In the genomic region with DNA sequence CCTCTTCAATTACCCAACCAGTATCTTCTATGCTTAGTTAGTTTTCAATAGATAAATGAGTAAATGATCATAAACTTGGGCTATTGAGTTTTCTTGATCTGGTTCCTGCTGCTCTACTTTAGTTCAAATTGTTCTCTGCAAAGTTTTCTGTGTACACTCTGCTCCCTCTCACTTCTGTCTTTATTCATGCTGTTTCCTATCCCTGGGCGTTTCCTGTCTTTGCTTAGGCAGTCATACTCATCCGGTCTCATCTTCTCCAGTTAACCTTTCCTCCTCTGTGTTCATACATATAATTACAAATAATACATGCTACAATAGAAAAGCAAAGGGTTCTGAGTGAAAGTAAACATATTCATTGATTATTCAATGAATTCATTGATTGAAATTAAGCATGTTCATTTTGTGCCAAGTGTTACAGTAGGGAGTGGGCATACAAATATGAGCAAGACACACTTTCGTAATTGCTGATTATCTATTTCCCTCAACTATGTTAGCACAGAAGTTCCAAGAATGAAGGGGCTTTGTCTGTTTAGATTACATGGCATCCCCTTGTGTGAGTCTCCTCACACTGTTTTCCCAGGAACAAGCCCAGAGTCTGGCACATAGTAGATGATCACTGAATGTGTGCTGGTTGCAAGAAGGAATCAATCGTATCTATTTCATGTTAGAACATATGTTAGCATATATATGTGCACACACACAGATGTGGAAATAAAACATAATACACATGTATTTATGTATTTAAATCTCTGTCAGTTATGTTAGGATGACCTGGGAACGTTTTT, we compare ENCODE assay signal across 10 cellular contexts. TPM values are rescaled to one million over a fixed set of nuclear protein-coding genes. Genes with fewer than 3 reads are reported as not detected.
DNase-seq lines count a peak whose midpoint lies in the region; ATAC-seq, FAIRE-seq and TF ChIP-seq lines count a peak whose summit lies in the region.
"Had no signal": no experiment of that assay in that cellular context is flagged by ENCODE, and none has a peak within 500 bp of the region (broad histone marks: within the 10 kb centered on the region; RNA-seq: fewer than 3 reads in every experiment).

No MANE protein-coding gene starts in this region.

- peak overlapping the region; percentile 86 for H3K4me3 Mint-ChIP-seq in activated naive CD4-positive, alpha-beta T cell treated with anti-CD3 and anti-CD28 coated beads for 36 hours
- H3K4me3 Mint-ChIP-seq in endodermal cell (peak overlapping the region; percentile 75), type B pancreatic cell (peak overlapping the region; percentile 77)

- H3K4me1 Mint-ChIP-seq in activated naive CD4-positive, alpha-beta T cell treated with anti-CD3 and anti-CD28 coated beads for 36 hours (ENCODE audit: low read depth) = peaks cover 17% of the 10 kb centered on the region
- H3K4me1 Mint-ChIP-seq in endodermal cell = no peaks in the 10 kb centered on the region
- no peaks in the 10 kb centered on the region for H3K4me1 Mint-ChIP-seq in type B pancreatic cell (ENCODE audit: unreplicated experiment)

- intact Hi-C loops in activated naive CD4-positive, alpha-beta T cell treated with anti-CD3 and anti-CD28 coated beads for 36 hours (cut with micrococcal nuclease) = loop anchor here (5.0 to 10.0 kb wide), 4 partner anchors 352 to 619 kb away; a partner anchor contains a TSS

- H3K9me3 ChIP-seq in endodermal cell (ENCODE audit: control insufficient read depth, low read length) = no peaks in the 10 kb centered on the region

- no peak overlapping the region for H3K9ac ChIP-seq in endodermal cell (ENCODE audit: extremely low read depth, low read length, poor library complexity, severe bottlenecking)

- no peak overlapping the region for H3K27ac ChIP-seq in endodermal cell (ENCODE audit: low read depth, low read length)
- H3K27ac ChIP-seq: cardiac muscle cell had no signal

- CTCF ChIA-PET in activated naive CD4-positive, alpha-beta T cell treated with anti-CD3 and anti-CD28 coated beads for 36 hours (lab: Charles Lee) = no interaction called here

- no peaks in the 10 kb centered on the region for H3K4me1 ChIP-seq in endodermal cell (ENCODE audit: control insufficient read depth, insufficient read depth, low read length)

- no peaks in the 10 kb centered on the region for H3K9me3 Mint-ChIP-seq in activated naive CD4-positive, alpha-beta T cell treated with anti-CD3 and anti-CD28 coated beads for 36 hours
- H3K9me3 Mint-ChIP-seq in endodermal cell (peaks cover 37% of the 10 kb centered on the region), type B pancreatic cell (no peaks in the 10 kb centered on the region)

- H3K27ac Mint-ChIP-seq in activated naive CD4-positive, alpha-beta T cell treated with anti-CD3 and anti-CD28 coated beads for 36 hours = peak overlapping the region; percentile 93
- H3K27ac Mint-ChIP-seq in endodermal cell = no peak overlapping the region
- H3K27ac Mint-ChIP-seq in type B pancreatic cell = no peak overlapping the region

- no peak for TF ChIP-seq CTCF in endodermal cell (conservative IDR thresholded peaks at IDR 0.05)
- no peak for TF ChIP-seq CTCF in type B pancreatic cell (conservative IDR thresholded peaks at IDR 0.05)

- peak; percentile 22 for DNase-seq in activated naive CD4-positive, alpha-beta T cell treated with anti-CD3 and anti-CD28 coated beads for 36 hours
- DNase-seq in activated naive CD4-positive, alpha-beta T cell treated with anti-CD3 and anti-CD28 coated beads, Interleukin-2, amount 50 U/mL, for 16 hours = no peak
- DNase-seq in NCI-H748 treated with DMSO at 0.1 percent for 48 hours (lab: John Stamatoyannopoulos, UW) (peak; percentile 16), endodermal cell (no peak), type B pancreatic cell (ENCODE audit: extremely low spot score, unreplicated experiment) (no peak), H54 (ENCODE audit: insufficient read length, low spot score) (no peak), NCI-H187 (lab: John Stamatoyannopoulos, UW) (no peak)
- DNase-seq: Calu3 had no signal

- no peak for FAIRE-seq in H54 (lab: Jason Lieb, UNC)

- no peaks in the 10 kb centered on the region for H3K36me3 ChIP-seq in endodermal cell (ENCODE audit: control insufficient read depth, insufficient read depth, low read length)
- H3K36me3 ChIP-seq: cardiac muscle cell had no signal

- TF ChIP-seq POLR2A in H54 (IDR thresholded peaks at IDR 0.05; ENCODE audit: low read depth, low read length) = no peak

- no peak for ATAC-seq in HG03520 (IDR thresholded peaks at IDR 0.05; ENCODE audit: unreplicated experiment)

- WGBS in endodermal cell (ENCODE audit: insufficient coverage in 1 of 2, insufficient read length in 1 of 2), 2 experiments = 60% methylated on average over 3 of the region's 5 CpGs; no CpG with 5 or more reads in 1 of the 2 experiments

- no peaks in the 10 kb centered on the region for H3K27me3 Mint-ChIP-seq in activated naive CD4-positive, alpha-beta T cell treated with anti-CD3 and anti-CD28 coated beads for 36 hours (ENCODE audit: low read depth)
- H3K27me3 Mint-ChIP-seq in endodermal cell (ENCODE audit: insufficient read depth) (no peaks in the 10 kb centered on the region), type B pancreatic cell (no peaks in the 10 kb centered on the region)

- H3K4me3 ChIP-seq in endodermal cell (ENCODE audit: low read length) = peak overlapping the region; percentile 81

- peaks cover 4% of the 10 kb centered on the region for H3K36me3 Mint-ChIP-seq in activated naive CD4-positive, alpha-beta T cell treated with anti-CD3 and anti-CD28 coated beads for 36 hours (ENCODE audit: low read depth)
- H3K36me3 Mint-ChIP-seq in endodermal cell (ENCODE audit: low read depth) (peaks cover 4% of the 10 kb centered on the region), type B pancreatic cell (no peaks in the 10 kb centered on the region)

- no peaks in the 10 kb centered on the region for H3K27me3 ChIP-seq in endodermal cell (ENCODE audit: control insufficient read depth, insufficient read depth, low read length, poor library complexity, severe bottlenecking)
- H3K27me3 ChIP-seq: cardiac muscle cell had no signal

RNA-seq across cellular contexts. Expression of a gene that starts 1.1 kb away (rescaled TPM):
- 10 to 100 TPM; 11.6 to 13.0 TPM for total RNA-seq in activated naive CD4-positive, alpha-beta T cell treated with anti-CD3 and anti-CD28 coated beads for 36 hours
- total RNA-seq in endodermal cell (1 to 10 TPM; 3.7 to 5.1 TPM), type B pancreatic cell (ENCODE audit: low replicate concordance) (2.5 and 4.0 TPM in 2 replicates)
- 7.2 TPM for polyA plus RNA-seq in endodermal cell (2013, experiment 1 of 2)
- polyA plus RNA-seq in endodermal cell (2013, experiment 2 of 2) = 5.1 TPM

RNA-seq across cellular contexts. Expression of a gene that starts 46.9 kb away (rescaled TPM):
- total RNA-seq in activated naive CD4-positive, alpha-beta T cell treated with anti-CD3 and anti-CD28 coated beads for 36 hours = 100 to 1,000 TPM; 106 to 110 TPM
- total RNA-seq in endodermal cell (10 to 100 TPM; 83.5 to 97.0 TPM), type B pancreatic cell (ENCODE audit: low replicate concordance) (37.8 and 52.3 TPM in 2 replicates)
- polyA plus RNA-seq in endodermal cell (2013, experiment 1 of 2) = 91.5 TPM
- polyA plus RNA-seq in endodermal cell (2013, experiment 2 of 2) = 96.3 TPM

Comparison
In these comparisons a context has a peak if more than half of its experiments do, and no peak if none do; other contexts are left out.
1. DNase-seq: peak in activated naive CD4-positive, alpha-beta T cell treated with anti-CD3 and anti-CD28 coated beads for 36 hours (single experiment) and NCI-H748 treated with DMSO at 0.1 percent for 48 hours (single experiment); none in activated naive CD4-positive, alpha-beta T cell treated with anti-CD3 and anti-CD28 coated beads, Interleukin-2, amount 50 U/mL, for 16 hours (single experiment), endodermal cell (single experiment), type B pancreatic cell (single experiment), H54 (single experiment) and NCI-H187 (0 of 2).
2. Peak in every context shown above with its lines, with median percentiles within 50 percentile points of each other: H3K4me3 Mint-ChIP-seq.